Comparison of ENCODE assay signal across 2 cellular contexts in genomic region chr12:123029550-123029949, GRCh38.
TF ChIP-seq lines count a peak whose summit lies in the region.

No MANE protein-coding gene starts in this region.

TF ChIP-seq in HepG2, 621 proteins besides CTCF, POLR2A, EP300 and RAD21:
- TF ChIP-seq MNT (IDR thresholded peaks at IDR 0.05) (peak; percentile 78), ZNF546 (CRISPR knock-in tag; conservative IDR thresholded peaks at IDR 0.05) (no peak)

TF ChIP-seq in H1, 55 proteins besides CTCF, POLR2A, EP300 and RAD21:
- TF ChIP-seq SP1 (IDR thresholded peaks at IDR 0.05; ENCODE audit: low read depth, low read length), result no peak
- no peak for TF ChIP-seq CHD1 (IDR thresholded peaks at IDR 0.05; ENCODE audit: low read depth, low read length)
- no peak for TF ChIP-seq ATF2 (IDR thresholded peaks at IDR 0.05; ENCODE audit: low read length)
- TF ChIP-seq RBBP5 (IDR thresholded peaks at IDR 0.05; ENCODE audit: borderline replicate concordance, low read depth, low read length), result no peak
- no peak for TF ChIP-seq CHD7 (IDR thresholded peaks at IDR 0.05; ENCODE audit: insufficient replicate concordance, low read length)
- no peak for TF ChIP-seq CHD2 (IDR thresholded peaks at IDR 0.05; ENCODE audit: low read length)
- TF ChIP-seq ASH2L (IDR thresholded peaks at IDR 0.05; ENCODE audit: low read length), result no peak
